Comparison of ENCODE assay signal across 10 cellular contexts in genomic region chrX:49164589-49165360, GRCh38. TPM values are rescaled to one million over a fixed set of nuclear protein-coding genes. Genes with fewer than 3 reads are reported as not detected.
DNase-seq lines count a peak whose midpoint lies in the region; ATAC-seq and TF ChIP-seq lines count a peak whose summit lies in the region.
"Had no signal": no experiment of that assay in that cellular context is flagged by ENCODE, and none has a peak within 500 bp of the region (broad histone marks: within the 10 kb centered on the region; RNA-seq: fewer than 3 reads in every experiment).

No MANE protein-coding gene starts in this region.

- H3K14ac ChIP-seq in IMR-90 (replicated peaks; ENCODE audit: low read depth, low read length) = no peak overlapping the region

- peak overlapping the region in 8 of 11 experiments; percentile 76 to 96 (median 89); a peak in 10 of 22 replicates for H3K27ac ChIP-seq in BLaER1 treated with 17β-estradiol and CSF1 and Interleukin-3, amounts not matched to agents 10 nM and 100 nM
- no peak overlapping the region for H3K27ac ChIP-seq in IMR-90 (ENCODE audit: insufficient read depth, low read length)

- no peak overlapping the region for H4K5ac ChIP-seq in IMR-90 (ENCODE audit: low read depth, low read length)

- H3K4me1 ChIP-seq in BLaER1 treated with 17β-estradiol and CSF1 and Interleukin-3, amounts not matched to agents 10 nM and 100 nM = peaks cover 39 to 56% (median 47%) of the 10 kb centered on the region in 10 experiments
- peaks cover 9% of the 10 kb centered on the region for H3K4me1 ChIP-seq in IMR-90 (ENCODE audit: control insufficient read depth, insufficient read depth, low read length)

- H3K27me3 ChIP-seq in BLaER1 treated with 17β-estradiol and CSF1 and Interleukin-3, amounts not matched to agents 10 nM and 100 nM = peaks cover 7 to 26% (median 16%) of the 10 kb centered on the region in 11 experiments; a peak in 21 of 22 replicates
- H3K27me3 ChIP-seq in IMR-90 (ENCODE audit: control insufficient read depth, insufficient read depth, low read length) = no peaks in the 10 kb centered on the region

- no peak overlapping the region for H4K8ac ChIP-seq in IMR-90 (ENCODE audit: low read depth in 2 of 2, low read length in 2 of 2)

- 0 out of 2 replicates have a peak overlapping the region, but pooled peaks have one; percentile 9 for H2BK20ac ChIP-seq in IMR-90 (ENCODE audit: low read depth, low read length)

- H2AK9ac ChIP-seq in IMR-90 (replicated peaks; ENCODE audit: low read depth, low read length, poor library complexity) = peak overlapping the region; percentile 50

- H3K9me3 ChIP-seq in BLaER1 treated with 17β-estradiol and CSF1 and Interleukin-3, amounts not matched to agents 10 nM and 100 nM (replicated peaks in 1 of 11) = peaks cover 0 to 19% (median 10%) of the 10 kb centered on the region in 11 experiments; a peak in 11 of 22 replicates
- H3K9me3 ChIP-seq in IMR-90 (ENCODE audit: control insufficient read depth, insufficient read depth, low read length) = no peaks in the 10 kb centered on the region
- H3K9me3 ChIP-seq: thoracic aorta had no signal

- intact Hi-C loops in IMR-90 (cut with micrococcal nuclease) = loop anchor here (1.0 to 10.0 kb wide), 2 partner anchors 90 to 121 kb away; partner anchors contain the start of genes PRAF2, TFE3 and WDR45

- H3K27ac Mint-ChIP-seq in chondrocyte (ENCODE audit: unreplicated experiment) (peak overlapping the region; percentile 96), nephron (peak overlapping the region; percentile 71 to 94 (median 87))

- no peaks in the 10 kb centered on the region for H3K36me3 Mint-ChIP-seq in chondrocyte (ENCODE audit: low read depth)
- no peaks in the 10 kb centered on the region for H3K36me3 Mint-ChIP-seq in nephron (ENCODE audit: low read depth)

- no peaks in the 10 kb centered on the region for H3K27me3 Mint-ChIP-seq in chondrocyte (ENCODE audit: low read depth)
- peaks cover 10% of the 10 kb centered on the region for H3K27me3 Mint-ChIP-seq in nephron (ENCODE audit: low read depth)

- no peaks in the 10 kb centered on the region; a peak in 1 of 4 replicates for H3K79me1 ChIP-seq in IMR-90 (ENCODE audit: low read depth in 1 of 2, low read length in 2 of 2)

- no TSS peak for BruUV-seq in IMR-90 (replicated peaks; lab: Mats Ljungman, UMichigan)

- 0 out of 2 replicates have a peak overlapping the region, but pooled peaks have one; percentile 28 for H2AK5ac ChIP-seq in IMR-90 (ENCODE audit: low read depth, low read length)

- H3K36me3 ChIP-seq in BLaER1 treated with 17β-estradiol and CSF1 and Interleukin-3, amounts not matched to agents 10 nM and 100 nM = no peaks in the 10 kb centered on the region
- no peaks in the 10 kb centered on the region for H3K36me3 ChIP-seq in IMR-90 (ENCODE audit: control insufficient read depth, insufficient read depth, low read length)
- H3K36me3 ChIP-seq: thoracic aorta had no signal

- H3K4me3 Mint-ChIP-seq in chondrocyte (ENCODE audit: unreplicated experiment) = no peak overlapping the region
- H3K4me3 Mint-ChIP-seq in nephron = peak overlapping the region; percentile 75 to 80 (median 77)

- H3K4ac ChIP-seq in IMR-90 (ENCODE audit: low read depth, low read length) = peak overlapping the region; percentile 80; the same call in 1 of the 2 replicates

- DNase-seq in IMR-90 (no peak), chondrocyte (ENCODE audit: low spot score) (no peak), DMS79 (lab: John Stamatoyannopoulos, UW) (no peak)
- no peak for DNase-seq in NK-92 treated with Interleukin-12 subunit alpha and Interleukin-12 subunit beta, amount 100 ng/mL, for 24 hours (lab: John Stamatoyannopoulos, UW)
- DNase-seq in stimulated activated CD4-positive, alpha-beta T cell treated with anti-CD3 and anti-CD28 coated beads, Interleukin-1b, Interleukin-23, amount 100 ng/mL, for 48 hours = no peak

- WGBS in IMR-90 (ENCODE audit: extremely low coverage in 2 of 2, insufficient read length in 1 of 2), 2 experiments = 85% methylated on average over 18 of the region's 31 CpGs; no CpG with 5 or more reads in 1 of the 2 experiments

- no peak overlapping the region for H3K23ac ChIP-seq in IMR-90 (ENCODE audit: low read depth, low read length)

- peak overlapping the region; percentile 68 to 89 (median 80) for H3K4me2 ChIP-seq in BLaER1 treated with 17β-estradiol and CSF1 and Interleukin-3, amounts not matched to agents 10 nM and 100 nM
- H3K4me2 ChIP-seq in IMR-90 (ENCODE audit: low read depth, low read length) = no peak overlapping the region

- 0 out of 2 replicates have a peak overlapping the region, but pooled peaks have one; percentile 18 for H2BK120ac ChIP-seq in IMR-90 (ENCODE audit: low read depth, low read length)

- H3K18ac ChIP-seq in IMR-90 (ENCODE audit: low read depth, low read length) = no peak overlapping the region

- H2AFZ ChIP-seq in IMR-90 (replicated peaks; ENCODE audit: low read length, poor library complexity) = no peak overlapping the region

- POLR2A ChIA-PET in IMR-90 (lab: Charles Lee; ENCODE audit: unreplicated experiment) = no interaction called here

- dilution Hi-C loops in IMR-90 (cut with HindIII; ENCODE audit: low sequenced_read_pairs, unreplicated experiment) = no loop called here

- CTCF ChIA-PET in IMR-90 (lab: Yijun Ruan, JAX) = no interaction called here

- H3K9me3 Mint-ChIP-seq in chondrocyte (ENCODE audit: low read depth) = no peaks in the 10 kb centered on the region
- H3K9me3 Mint-ChIP-seq in nephron = peaks cover 6% of the 10 kb centered on the region

- TF ChIP-seq CTCF in IMR-90 (conservative IDR thresholded peaks at IDR 0.05; ENCODE audit: low read depth, low read length) (no peak), chondrocyte (IDR thresholded peaks at IDR 0.05) (no peak), nephron (IDR thresholded peaks at IDR 0.05; ENCODE audit: unreplicated experiment in 3 of 3) (no peak)

- H3K56ac ChIP-seq in IMR-90 (ENCODE audit: extremely low read depth, insufficient read depth, low read length) = no peak overlapping the region

- peaks cover 25% of the 10 kb centered on the region for H3K4me1 Mint-ChIP-seq in chondrocyte (ENCODE audit: low read depth)
- H3K4me1 Mint-ChIP-seq in nephron = peaks cover 19% of the 10 kb centered on the region

- no peak overlapping the region for H2BK5ac ChIP-seq in IMR-90 (ENCODE audit: low read depth, low read length, poor library complexity, severe bottlenecking)

- no peak for TF ChIP-seq POLR2A in IMR-90 (IDR thresholded peaks at IDR 0.05; ENCODE audit: low read depth, low read length)

- H4K20me1 ChIP-seq in BLaER1 treated with 17β-estradiol and CSF1 and Interleukin-3, amounts not matched to agents 10 nM and 100 nM = no peaks in the 10 kb centered on the region; a peak in 1 of 22 replicates
- no peaks in the 10 kb centered on the region for H4K20me1 ChIP-seq in IMR-90 (ENCODE audit: insufficient read depth, low read length)

- H3K4me3 ChIP-seq in BLaER1 treated with 17β-estradiol and CSF1 and Interleukin-3, amounts not matched to agents 10 nM and 100 nM = peak overlapping the region in 3 of 10 experiments; percentile 9 to 56 (median 52); a peak in 1 of 20 replicates
- H3K4me3 ChIP-seq in IMR-90 (ENCODE audit: insufficient read depth, low read depth, low read length) = no peak overlapping the region

- H2BK15ac ChIP-seq in IMR-90 (ENCODE audit: low read depth, low read length) = peak overlapping the region; percentile 62; the same call in 1 of the 3 replicates

- H3K9me1 ChIP-seq in IMR-90 (ENCODE audit: insufficient read depth, low read length) = no peaks in the 10 kb centered on the region

- in situ Hi-C loops in IMR-90 (cut with MboI; ENCODE audit: low sequenced_read_pairs) = no loop called here

- TF ChIP-seq RAD21 in IMR-90 (IDR thresholded peaks at IDR 0.05; ENCODE audit: low read length) = no peak

- H3K9ac ChIP-seq in BLaER1 treated with 17β-estradiol and CSF1 and Interleukin-3, amounts not matched to agents 10 nM and 100 nM = peak overlapping the region in 2 of 11 experiments; percentile 4 to 80; a peak in 3 of 22 replicates
- no peak overlapping the region for H3K9ac ChIP-seq in IMR-90 (ENCODE audit: low read depth, low read length)

- ATAC-seq in IMR-90 (ENCODE audit: low read depth) = no peak
- no peak for ATAC-seq in GM21360 (IDR thresholded peaks at IDR 0.05; ENCODE audit: unreplicated experiment)

- no peak overlapping the region; the same call in 1 of the 2 replicates for H4K91ac ChIP-seq in IMR-90 (ENCODE audit: insufficient read depth, low read depth, low read length)

TF ChIP-seq in IMR-90, 13 proteins besides CTCF, POLR2A, EP300 and RAD21 (continues in another document):
- TF ChIP-seq SMC3 (IDR thresholded peaks at IDR 0.05; ENCODE audit: low read depth, low read length) (no peak), MXI1 (IDR thresholded peaks at IDR 0.05; ENCODE audit: borderline replicate concordance, low read depth, low read length) (no peak), RFX5 (IDR thresholded peaks at IDR 0.05; ENCODE audit: low read depth, low read length) (no peak), FOS (IDR thresholded peaks at IDR 0.05; ENCODE audit: low read depth, low read length) (no peak), MAFK (IDR thresholded peaks at IDR 0.05; ENCODE audit: low read depth, low read length) (no peak)

RNA-seq across cellular contexts. Expression of gene MAGIX, which starts 2.2 kb away (rescaled TPM):
- 0.56 and 0.72 TPM in 2 replicates for total RNA-seq in IMR-90 (2012; rRNA removed)
- polyA plus RNA-seq in IMR-90 (2012; rRNA removed) = 1.0 and 1.1 TPM in 2 replicates
- 0.68 and 1.5 TPM in 2 replicates for polyA plus RNA-seq in IMR-90 (2012; cell fraction: cytosol; rRNA removed)
- polyA plus RNA-seq in IMR-90 (2012; cell fraction: nucleus; rRNA removed; ENCODE audit: low replicate concordance) = 1.5 and 2.2 TPM in 2 replicates
- 1.6 to 3.5 TPM (median 2.9 TPM) in 3 replicates for total RNA-seq in chondrocyte

RNA-seq across cellular contexts. Expression of gene PLP2, which starts 6.9 kb away (rescaled TPM):
- total RNA-seq in IMR-90 (2012; rRNA removed) (22.6 and 29.2 TPM in 2 replicates), chondrocyte (120 to 203 TPM (median 187 TPM) in 3 replicates)
- 149 and 156 TPM in 2 replicates for polyA plus RNA-seq in IMR-90 (2012; rRNA removed)
- polyA plus RNA-seq in IMR-90 (2012; cell fraction: cytosol; rRNA removed) = 125 and 134 TPM in 2 replicates
- 31.7 and 42.9 TPM in 2 replicates for polyA plus RNA-seq in IMR-90 (2012; cell fraction: nucleus; rRNA removed; ENCODE audit: low replicate concordance)

RNA-seq across cellular contexts. Expression of gene PRICKLE3, which starts 21.4 kb away (rescaled TPM):
- total RNA-seq in IMR-90 (2012; rRNA removed) (3.1 and 3.4 TPM in 2 replicates), chondrocyte (7.2 to 8.2 TPM (median 7.5 TPM) in 3 replicates)
- polyA plus RNA-seq in IMR-90 (2012; rRNA removed) = 6.4 and 6.8 TPM in 2 replicates
- 4.0 and 7.7 TPM in 2 replicates for polyA plus RNA-seq in IMR-90 (2012; cell fraction: cytosol; rRNA removed)
- polyA plus RNA-seq in IMR-90 (2012; cell fraction: nucleus; rRNA removed; ENCODE audit: low replicate concordance) = 21.5 and 50.0 TPM in 2 replicates

RNA-seq across cellular contexts. Expression of gene SYP, which starts 35.2 kb away (rescaled TPM):
- total RNA-seq in IMR-90 (2012; rRNA removed) (under 0.01 TPM in 1 of 2 replicates, not detected in the other), chondrocyte (0.87 to 1.5 TPM (median 1.4 TPM) in 3 replicates)
- polyA plus RNA-seq in IMR-90 (2012; rRNA removed) = 0.05 and 0.06 TPM in 2 replicates
- polyA plus RNA-seq in IMR-90 (2012; cell fraction: cytosol; rRNA removed) = 0.02 and 0.08 TPM in 2 replicates
- 0.09 and 0.16 TPM in 2 replicates for polyA plus RNA-seq in IMR-90 (2012; cell fraction: nucleus; rRNA removed; ENCODE audit: low replicate concordance)
- total RNA-seq: smooth muscle cell had no signal
- polyA plus RNA-seq: smooth muscle cell had no signal

RNA-seq across cellular contexts. Expression of gene GPKOW, which starts 41.2 kb away (rescaled TPM):
- total RNA-seq in IMR-90 (2012; rRNA removed) = 17.5 and 19.7 TPM in 2 replicates
- polyA plus RNA-seq in IMR-90 (2012; rRNA removed) = 23.7 and 25.7 TPM in 2 replicates
- polyA plus RNA-seq in IMR-90 (2012; cell fraction: cytosol; rRNA removed) = 21.9 and 22.0 TPM in 2 replicates
- 10.7 and 12.6 TPM in 2 replicates for polyA plus RNA-seq in IMR-90 (2012; cell fraction: nucleus; rRNA removed; ENCODE audit: low replicate concordance)
- 16.0 to 17.5 TPM (median 17.2 TPM) in 3 replicates for total RNA-seq in chondrocyte
